Comparison of ENCODE assay signal across 26 cellular contexts in the genomic region with DNA sequence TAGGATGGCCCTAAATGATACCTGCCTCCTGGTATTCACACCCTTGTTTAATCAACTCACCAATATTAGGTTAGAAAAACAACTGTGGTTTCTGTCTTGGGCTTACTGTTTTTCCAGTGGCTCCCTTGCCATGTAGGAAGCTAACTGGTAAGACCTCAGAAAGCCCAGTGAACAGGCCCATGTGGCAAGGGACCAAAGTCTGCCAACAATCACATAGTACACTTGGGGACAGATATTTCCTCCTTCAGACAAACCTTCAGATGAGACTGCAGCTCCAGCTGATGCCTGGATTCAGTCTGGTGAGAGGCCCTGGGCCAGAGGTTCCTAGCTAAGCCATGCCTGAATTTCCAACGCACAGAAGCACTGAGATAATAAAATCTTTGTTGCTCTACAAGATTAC.
"Had no signal": no experiment of that assay in that cellular context is flagged by ENCODE, and none has a peak within 500 bp of the region (broad histone marks: within the 10 kb centered on the region; RNA-seq: fewer than 3 reads in every experiment).

No MANE protein-coding gene starts in this region.

- H3K4me2 ChIP-seq: KMS-11 had no signal

- FAIRE-seq: HTR-8/SVneo, K562, RCC 7860 had no signal

- H3K9ac ChIP-seq: KMS-11 had no signal

- ATAC-seq: K562 had no signal

- H3K4me3 ChIP-seq: K562, SJSA1, SK-N-MC had no signal

- H3K9me3 ChIP-seq: SJSA1 had no signal

- H3K27ac ChIP-seq: HL-60, KMS-11, SJSA1, SK-N-MC had no signal

- H3K27me3 Mint-ChIP-seq: IgD-negative memory B cell had no signal

- H3K4me3 Mint-ChIP-seq: IgD-negative memory B cell had no signal

- DNase-seq: Kasumi-1, MM.1S, NCI-H1105, NCI-H1417, NCI-H1436 treated with DMSO at 0.1 percent for 48 hours, NCI-H1694, NCI-H187 treated with DMSO at 0.1 percent for 48 hours, NCI-H2029 treated with DMSO at 0.1 percent for 48 hours, NCI-H226, NCI-H446, NCI-H510A, NCI-H524 treated with DMSO at 0.1 percent for 48 hours, NCI-H69, NCI-H774, Right ventricle myocardium superior, RPMI8226, SIG-M5, SW 1271 had no signal

- H3K4me1 ChIP-seq: SJSA1 had no signal

- H3K27me3 ChIP-seq: SJSA1 had no signal

- H3K27ac Mint-ChIP-seq: IgD-negative memory B cell had no signal
